In the genomic region with DNA sequence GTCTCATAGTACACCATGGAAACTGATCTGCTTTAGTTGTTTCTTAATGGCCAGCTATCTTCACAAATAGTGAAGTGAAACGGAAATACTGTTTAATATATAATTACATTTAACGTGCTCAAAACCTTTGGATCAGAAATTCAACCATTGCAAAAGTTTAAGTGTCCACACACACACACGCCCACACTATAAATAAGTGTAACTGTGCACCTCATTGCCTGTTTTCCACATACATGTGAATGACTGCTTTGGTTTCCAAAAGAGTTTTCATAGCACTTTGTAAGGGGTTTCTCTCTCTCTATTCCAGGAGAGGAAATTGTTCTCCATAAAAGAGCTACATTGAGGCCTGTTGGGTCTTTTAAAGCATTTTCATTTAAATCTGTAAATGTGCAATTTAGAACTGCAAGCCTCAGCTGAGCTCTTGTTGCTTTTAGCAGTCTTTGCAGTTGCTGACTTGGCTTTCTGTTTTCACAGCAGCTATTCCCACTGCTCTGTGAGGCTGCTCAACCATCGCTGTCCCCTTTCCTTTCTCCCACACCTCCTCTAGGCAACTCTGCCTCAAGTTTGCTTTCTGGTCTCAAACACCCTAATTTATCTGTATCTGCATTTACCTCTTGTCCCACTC, we compare ENCODE assay signal across 1 cellular context.
TF ChIP-seq lines count a peak whose summit lies in the region.

No MANE protein-coding gene starts in this region.

TF ChIP-seq in HepG2, 621 proteins besides CTCF, POLR2A, EP300 and RAD21:
- TF ChIP-seq, protein P1, sequence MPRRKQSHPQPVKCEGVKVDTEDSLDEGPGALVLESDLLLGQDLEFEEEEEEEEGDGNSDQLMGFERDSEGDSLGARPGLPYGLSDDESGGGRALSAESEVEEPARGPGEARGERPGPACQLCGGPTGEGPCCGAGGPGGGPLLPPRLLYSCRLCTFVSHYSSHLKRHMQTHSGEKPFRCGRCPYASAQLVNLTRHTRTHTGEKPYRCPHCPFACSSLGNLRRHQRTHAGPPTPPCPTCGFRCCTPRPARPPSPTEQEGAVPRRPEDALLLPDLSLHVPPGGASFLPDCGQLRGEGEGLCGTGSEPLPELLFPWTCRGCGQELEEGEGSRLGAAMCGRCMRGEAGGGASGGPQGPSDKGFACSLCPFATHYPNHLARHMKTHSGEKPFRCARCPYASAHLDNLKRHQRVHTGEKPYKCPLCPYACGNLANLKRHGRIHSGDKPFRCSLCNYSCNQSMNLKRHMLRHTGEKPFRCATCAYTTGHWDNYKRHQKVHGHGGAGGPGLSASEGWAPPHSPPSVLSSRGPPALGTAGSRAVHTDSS (CRISPR knock-in tag; conservative IDR thresholded peaks at IDR 0.05) = no peak
- TF ChIP-seq ZNF749 (CRISPR knock-in tag; IDR thresholded peaks at IDR 0.05; ENCODE audit: borderline replicate concordance) = no peak
- no peak for TF ChIP-seq ZC3H4 (CRISPR knock-in tag; IDR thresholded peaks at IDR 0.05; ENCODE audit: borderline replicate concordance)
- TF ChIP-seq MTF2 (CRISPR knock-in tag; IDR thresholded peaks at IDR 0.05; ENCODE audit: borderline replicate concordance) = no peak
- TF ChIP-seq, protein P2, sequence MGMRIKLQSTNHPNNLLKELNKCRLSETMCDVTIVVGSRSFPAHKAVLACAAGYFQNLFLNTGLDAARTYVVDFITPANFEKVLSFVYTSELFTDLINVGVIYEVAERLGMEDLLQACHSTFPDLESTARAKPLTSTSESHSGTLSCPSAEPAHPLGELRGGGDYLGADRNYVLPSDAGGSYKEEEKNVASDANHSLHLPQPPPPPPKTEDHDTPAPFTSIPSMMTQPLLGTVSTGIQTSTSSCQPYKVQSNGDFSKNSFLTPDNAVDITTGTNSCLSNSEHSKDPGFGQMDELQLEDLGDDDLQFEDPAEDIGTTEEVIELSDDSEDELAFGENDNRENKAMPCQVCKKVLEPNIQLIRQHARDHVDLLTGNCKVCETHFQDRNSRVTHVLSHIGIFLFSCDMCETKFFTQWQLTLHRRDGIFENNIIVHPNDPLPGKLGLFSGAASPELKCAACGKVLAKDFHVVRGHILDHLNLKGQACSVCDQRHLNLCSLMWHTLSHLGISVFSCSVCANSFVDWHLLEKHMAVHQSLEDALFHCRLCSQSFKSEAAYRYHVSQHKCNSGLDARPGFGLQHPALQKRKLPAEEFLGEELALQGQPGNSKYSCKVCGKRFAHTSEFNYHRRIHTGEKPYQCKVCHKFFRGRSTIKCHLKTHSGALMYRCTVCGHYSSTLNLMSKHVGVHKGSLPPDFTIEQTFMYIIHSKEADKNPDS (CRISPR knock-in tag; IDR thresholded peaks at IDR 0.05) = no peak
